9 cellular contexts compared by ENCODE assay signal in genomic region chr5:116453920-116454319, GRCh38.
DNase-seq lines count a peak whose midpoint lies in the region; ATAC-seq and TF ChIP-seq lines count a peak whose summit lies in the region.
"Had no signal": no experiment of that assay in that cellular context is flagged by ENCODE, and none has a peak within 500 bp of the region (broad histone marks: within the 10 kb centered on the region; RNA-seq: fewer than 3 reads in every experiment).

No MANE protein-coding gene starts in this region.

- H3K9ac ChIP-seq in BLaER1 (no peak overlapping the region), adipocyte (ENCODE audit: low read length) (no peak overlapping the region)

- H3K9me3 Mint-ChIP-seq in CD8-positive, alpha-beta memory T cell, result no peaks in the 10 kb centered on the region

- H3K4me1 ChIP-seq in BLaER1, result peaks cover 30% of the 10 kb centered on the region
- H3K4me1 ChIP-seq in adipocyte (ENCODE audit: control insufficient read depth, insufficient read depth, low read length), result peaks cover 13% of the 10 kb centered on the region
- no peaks in the 10 kb centered on the region for H3K4me1 ChIP-seq in CD8-positive, alpha-beta memory T cell (ENCODE audit: insufficient read depth, low read length)

- H3K4me2 ChIP-seq in BLaER1, result peak overlapping the region; percentile 66

- H3K27me3 ChIP-seq in BLaER1 (no peaks in the 10 kb centered on the region), adipocyte (replicated peaks; ENCODE audit: control insufficient read depth, insufficient read depth, low read length) (no peaks in the 10 kb centered on the region)
- H3K27me3 ChIP-seq in CD8-positive, alpha-beta memory T cell (ENCODE audit: insufficient read depth, low read length, poor library complexity, severe bottlenecking), result no peaks in the 10 kb centered on the region

- whole genome bisulfite sequencing in lower leg skin, 2 donors, result 60 to 64% methylated on average over 6 of the region's 6 CpGs

- DNase-seq in adipocyte (ENCODE audit: low read depth), result no peak
- peak; percentile 74 for DNase-seq in midbrain (lab: John Stamatoyannopoulos, UW)
- DNase-seq in NCI-H446 (lab: John Stamatoyannopoulos, UW), result no peak
- DNase-seq in lower leg skin (ENCODE audit: low spot score in 2 of 2), result no peak
- no peak for DNase-seq in CD8-positive, alpha-beta memory T cell

- TF ChIP-seq POLR2A in lower leg skin (IDR thresholded peaks at IDR 0.05), result no peak

- H3K36me3 ChIP-seq in BLaER1, result no peaks in the 10 kb centered on the region
- H3K36me3 ChIP-seq in adipocyte (ENCODE audit: control insufficient read depth, insufficient read depth, low read length, severe bottlenecking), result no peaks in the 10 kb centered on the region
- H3K36me3 ChIP-seq in CD8-positive, alpha-beta memory T cell (ENCODE audit: insufficient read depth, low read length), result no peaks in the 10 kb centered on the region

- peaks cover 9 to 23% (median 17%) of the 10 kb centered on the region in 3 donors for H3K36me3 Mint-ChIP-seq in CD8-positive, alpha-beta memory T cell

- peak; percentile 15 for ATAC-seq in HG02981 (IDR thresholded peaks at IDR 0.05; ENCODE audit: unreplicated experiment)
- ATAC-seq in GM21528 (IDR thresholded peaks at IDR 0.05; ENCODE audit: low FRiP score, unreplicated experiment), result no peak

- POLR2A ChIA-PET in CD8-positive, alpha-beta memory T cell (lab: Charles Lee), result no interaction called here

- TF ChIP-seq CTCF in lower leg skin (IDR thresholded peaks at IDR 0.05), result no peak

- H3K9me3 ChIP-seq in BLaER1, result no peaks in the 10 kb centered on the region
- no peaks in the 10 kb centered on the region for H3K9me3 ChIP-seq in adipocyte (ENCODE audit: control insufficient read depth, low read length)
- H3K9me3 ChIP-seq in CD8-positive, alpha-beta memory T cell (ENCODE audit: low read length), result no peaks in the 10 kb centered on the region

- peak overlapping the region in 1 of 8 donors; percentile 58 for H3K27ac Mint-ChIP-seq in CD8-positive, alpha-beta memory T cell
- H3K27ac Mint-ChIP-seq: B cell had no signal

- H3K4me1 Mint-ChIP-seq in CD8-positive, alpha-beta memory T cell, result peaks cover 0 to 6% (median 3%) of the 10 kb centered on the region in 3 donors

- H3K4me3 ChIP-seq in BLaER1, result no peak overlapping the region
- peak overlapping the region; percentile 64 for H3K4me3 ChIP-seq in adipocyte (ENCODE audit: low read length)
- H3K4me3 ChIP-seq in lower leg skin (ENCODE audit: low read depth, poor library complexity, severe bottlenecking), result no peak overlapping the region
- no peak overlapping the region for H3K4me3 ChIP-seq in CD8-positive, alpha-beta memory T cell (ENCODE audit: low read length)

- H3K27ac ChIP-seq in BLaER1, result peak overlapping the region; percentile 51; the same call in 1 of the 2 replicates
- H3K27ac ChIP-seq in CD8-positive, alpha-beta memory T cell (ENCODE audit: low read depth, low read length), result no peak overlapping the region

- H4K20me1 ChIP-seq in BLaER1, result no peaks in the 10 kb centered on the region

- CTCF ChIA-PET in CD8-positive, alpha-beta memory T cell (lab: Charles Lee), result no interaction called here

- intact Hi-C loops in lower leg skin (cut with DNase I; ENCODE audit: low total_unique reads), result no loop called here

- H3K4me3 Mint-ChIP-seq in CD8-positive, alpha-beta memory T cell, result no peak overlapping the region
- H3K4me3 Mint-ChIP-seq: B cell had no signal

- H3K27me3 Mint-ChIP-seq in CD8-positive, alpha-beta memory T cell, result no peaks in the 10 kb centered on the region
- H3K27me3 Mint-ChIP-seq: B cell had no signal
